2 cellular contexts compared by ENCODE assay signal in genomic region chr19:13121551-13122274, GRCh38.
A peak's percentile ranks its signal among the peaks of the same experiment; 100 is the strongest.
TF ChIP-seq lines count a peak whose summit lies in the region.

No MANE protein-coding gene starts in this region.

TF ChIP-seq in GM12878, 131 proteins besides CTCF, POLR2A, EP300 and RAD21:
- TF ChIP-seq BACH1 (IDR thresholded peaks at IDR 0.05; ENCODE audit: borderline replicate concordance) (no peak), BCLAF1 (IDR thresholded peaks at IDR 0.05) (no peak), RELA (IDR thresholded peaks at IDR 0.05; ENCODE audit: borderline replicate concordance, partially characterized antibody) (no peak), ZNF207 (IDR thresholded peaks at IDR 0.05; ENCODE audit: borderline replicate concordance) (no peak), BHLHE40 (IDR thresholded peaks at IDR 0.05; ENCODE audit: borderline replicate concordance in 1 of 2, low read depth in 2 of 2, low read length in 1 of 2) (peak; percentile 18 to 62; a peak in 1 of 4 replicates), SP1 (IDR thresholded peaks at IDR 0.05; ENCODE audit: low read depth, low read length) (no peak), SUZ12 (IDR thresholded peaks at IDR 0.05; ENCODE audit: unreplicated experiment) (no peak), ZNF592 (IDR thresholded peaks at IDR 0.05) (no peak), RUNX3 (IDR thresholded peaks at IDR 0.05; ENCODE audit: low read length) (peak; percentile 56), HDGF (IDR thresholded peaks at IDR 0.05) (peak; percentile 56; the same call in 1 of the 2 replicates)

TF ChIP-seq in SK-N-SH, 30 proteins besides CTCF, POLR2A, EP300 and RAD21:
- TF ChIP-seq SIN3A (IDR thresholded peaks at IDR 0.05; ENCODE audit: borderline replicate concordance, low read depth, low read length) (no peak), USF1 (IDR thresholded peaks at IDR 0.05; ENCODE audit: borderline replicate concordance, low read depth) (no peak), SMC3 (IDR thresholded peaks at IDR 0.05; ENCODE audit: low read depth, low read length) (no peak), GABPA (IDR thresholded peaks at IDR 0.05; ENCODE audit: low read depth) (no peak), PBX3 (IDR thresholded peaks at IDR 0.05) (no peak), FOXM1 (IDR thresholded peaks at IDR 0.05; ENCODE audit: low read depth) (no peak), POLR2AphosphoS5 (IDR thresholded peaks at IDR 0.05; ENCODE audit: low read depth, low read length) (no peak), FOXJ3 (CRISPR knock-in tag; IDR thresholded peaks at IDR 0.05) (no peak), ZBTB33 (IDR thresholded peaks at IDR 0.05; ENCODE audit: borderline replicate concordance, low read depth) (no peak), GATA2 (CRISPR knock-in tag; IDR thresholded peaks at IDR 0.05) (no peak), MEF2A (IDR thresholded peaks at IDR 0.05; ENCODE audit: borderline replicate concordance, low read depth) (no peak), USF2 (IDR thresholded peaks at IDR 0.05; ENCODE audit: borderline replicate concordance, low read depth, low read length) (no peak), MXI1 (IDR thresholded peaks at IDR 0.05; ENCODE audit: low read depth, low read length) (no peak), TEAD4 (IDR thresholded peaks at IDR 0.05; ENCODE audit: borderline replicate concordance, insufficient read depth) (no peak), TCF12 (IDR thresholded peaks at IDR 0.05) (no peak)
